13 cellular contexts compared by ENCODE assay signal in genomic region chr6:13402711-13403110, GRCh38.
DNase-seq lines count a peak whose midpoint lies in the region; ATAC-seq and TF ChIP-seq lines count a peak whose summit lies in the region.
"Had no signal": no experiment of that assay in that cellular context is flagged by ENCODE, and none has a peak within 500 bp of the region (broad histone marks: within the 10 kb centered on the region; RNA-seq: fewer than 3 reads in every experiment).

No MANE protein-coding gene starts in this region.

- no peak overlapping the region for H3K4me3 Mint-ChIP-seq in immature natural killer cell
- H3K4me3 Mint-ChIP-seq: CD14-positive monocyte; CD8-positive, alpha-beta T cell; HFFc6 had no signal

- DNase-seq in Caki2 (ENCODE audit: low read depth) (peak; percentile 10), Karpas-422 (no peak), RWPE2 (ENCODE audit: low spot score) (no peak), immature natural killer cell (no peak), UCSD-AML1 (lab: John Stamatoyannopoulos, UW; ENCODE audit: unreplicated experiment) (no peak), DMS53 (lab: John Stamatoyannopoulos, UW) (no peak)
- DNase-seq: CD8-positive, alpha-beta T cell; COR-L47; HCEC 1CT; HFFc6 had no signal

- no peak overlapping the region for H3K4me2 ChIP-seq in Karpas-422 (ENCODE audit: low read depth, low read length, poor library complexity, severe bottlenecking)
- H3K4me2 ChIP-seq: A549 had no signal

- H4K20me1 ChIP-seq in Karpas-422 (ENCODE audit: insufficient read depth, low read depth, low read length), result no peaks in the 10 kb centered on the region

- H3K4me3 ChIP-seq in Karpas-422 (ENCODE audit: low read length) (no peak overlapping the region), RWPE2 (ENCODE audit: severe bottlenecking) (no peak overlapping the region)
- H3K4me3 ChIP-seq: A549 had no signal

- H3K27me3 ChIP-seq in Karpas-422 (ENCODE audit: low read length) (no peaks in the 10 kb centered on the region), RWPE2 (ENCODE audit: insufficient read depth, poor library complexity, severe bottlenecking) (no peaks in the 10 kb centered on the region)

- peaks cover 83 to 92% of the 10 kb centered on the region in 2 donors for H3K4me1 Mint-ChIP-seq in immature natural killer cell

- H2AFZ ChIP-seq in Karpas-422 (ENCODE audit: low read length), result no peak overlapping the region

- H3K27ac ChIP-seq in Karpas-422 (ENCODE audit: low read length) (peak overlapping the region; percentile 100; the same call in 1 of the 2 replicates), RWPE2 (ENCODE audit: poor library complexity, severe bottlenecking) (peak overlapping the region; percentile 92)

- H3K9me3 ChIP-seq in Karpas-422 (ENCODE audit: low read length), result no peaks in the 10 kb centered on the region
- H3K9me3 ChIP-seq in RWPE2 (ENCODE audit: severe bottlenecking), result no peaks in the 10 kb centered on the region
- H3K9me3 ChIP-seq: A549 had no signal

- H3K9me3 Mint-ChIP-seq in immature natural killer cell, result no peaks in the 10 kb centered on the region
- H3K9me3 Mint-ChIP-seq: CD8-positive, alpha-beta T cell; HFFc6 had no signal

- H3K36me3 ChIP-seq in Karpas-422 (ENCODE audit: insufficient read depth, low read length) (no peaks in the 10 kb centered on the region), RWPE2 (ENCODE audit: low read depth) (no peaks in the 10 kb centered on the region)

- H3K79me2 ChIP-seq in Karpas-422 (ENCODE audit: low read length), result peaks cover 65% of the 10 kb centered on the region

- no peak for TF ChIP-seq CTCF in RWPE2 (IDR thresholded peaks at IDR 0.05; ENCODE audit: poor library complexity, severe bottlenecking)

- H3K9ac ChIP-seq in Karpas-422 (ENCODE audit: low read length), result no peak overlapping the region

- in situ Hi-C loops in Caki2 (cut with HindIII; ENCODE audit: low pct_unique_long_range_greater_than_20kb, low sequenced_read_pairs), result no loop called here

- no peaks in the 10 kb centered on the region for H3K27me3 Mint-ChIP-seq in immature natural killer cell (ENCODE audit: low read depth in 3 of 3)

- H3K36me3 Mint-ChIP-seq in immature natural killer cell, result peaks cover 0 to 10% (median 0%) of the 10 kb centered on the region in 3 donors
- H3K36me3 Mint-ChIP-seq: CD8-positive, alpha-beta T cell had no signal

- no peaks in the 10 kb centered on the region for H3K9me2 ChIP-seq in Karpas-422 (replicated peaks; ENCODE audit: insufficient read depth, low read length)

- H3K4me1 ChIP-seq in Karpas-422 (ENCODE audit: low read length), result peaks cover 89% of the 10 kb centered on the region
- H3K4me1 ChIP-seq in RWPE2 (ENCODE audit: insufficient read depth, poor library complexity, severe bottlenecking), result peaks cover 48% of the 10 kb centered on the region

- no peak for ATAC-seq in RWPE2 (ENCODE audit: low read depth)
- ATAC-seq: A549; CD8-positive, alpha-beta T cell; HepG2 had no signal

- peak overlapping the region in 5 of 6 donors; percentile 39 to 72 (median 55) for H3K27ac Mint-ChIP-seq in immature natural killer cell
- H3K27ac Mint-ChIP-seq: CD8-positive, alpha-beta T cell; HFFc6 had no signal
